In genomic region chr2:161796192-161796591, GRCh38 we compare ENCODE assay signal across 15 cellular contexts.
DNase-seq lines count a peak whose midpoint lies in the region; ATAC-seq and TF ChIP-seq lines count a peak whose summit lies in the region.
"Had no signal": no experiment of that assay in that cellular context is flagged by ENCODE, and none has a peak within 500 bp of the region (broad histone marks: within the 10 kb centered on the region; RNA-seq: fewer than 3 reads in every experiment).

No MANE protein-coding gene starts in this region.

- H3K27me3 Mint-ChIP-seq in stimulated activated naive B cell treated with anti-CD40 and anti-IgM and Interleukin-4, amounts not matched to agents 10 μg/mL and 1 μg/mL and 100 μg/mL, for 72 hours: no peaks in the 10 kb centered on the region
- H3K27me3 Mint-ChIP-seq: stimulated activated naive CD8-positive, alpha-beta T cell treated with anti-CD3 and anti-CD28 coated beads, Interleukin-15, Interleukin-2, amounts not matched to agents 100 ng/mL and 50 ng/mL, for 24 hours had no signal

- H3K4me3 ChIP-seq in fibroblast of mammary gland (ENCODE audit: control insufficient read depth, low read depth, low read length): no peak overlapping the region

- TF ChIP-seq CTCF in fibroblast of mammary gland (conservative IDR thresholded peaks at IDR 0.05; ENCODE audit: control insufficient read depth, insufficient read depth, low read depth, low read length): no peak

- DNase-seq in NCI-H748 (lab: John Stamatoyannopoulos, UW; ENCODE audit: unreplicated experiment) (peak; percentile 13), NCI-H748 treated with DMSO at 0.1 percent for 48 hours (lab: John Stamatoyannopoulos, UW) (no peak), NCI-H510A treated with DMSO at 0.1 percent for 48 hours (lab: John Stamatoyannopoulos, UW) (peak; percentile 59), fibroblast of mammary gland (ENCODE audit: low read depth) (peak; percentile 63), NOMO-1 treated with DMSO at 0.1 percent for 48 hours (lab: John Stamatoyannopoulos, UW; ENCODE audit: unreplicated experiment) (no peak)
- DNase-seq in stimulated activated naive B cell treated with anti-CD40 and anti-IgM and Interleukin-4, amounts not matched to agents 10 μg/mL and 1 μg/mL and 100 μg/mL, for 72 hours: no peak
- no peak for DNase-seq in activated effector memory CD4-positive, alpha-beta T cell treated with Interleukin-2 at 50 U/mL for 16 hours
- DNase-seq: activated T-cell treated with anti-CD3 and anti-CD28 coated beads, Interleukin-2, amount 50 U/mL, for 1 hour; brain microvascular endothelial cell; kidney; NCI-H1436 treated with DMSO at 0.1 percent for 48 hours; stimulated activated CD4-positive, alpha-beta T cell treated with anti-CD3 and anti-CD28 coated beads, Interleukin-2, amount 100 ng/mL, for 24 hours had no signal

- no peak for ATAC-seq in stimulated activated naive B cell treated with anti-CD40 and anti-IgM and Interleukin-4, amounts not matched to agents 10 μg/mL and 1 μg/mL and 100 μg/mL, for 72 hours (replicated peaks)
- no peak for ATAC-seq in GM21723 (IDR thresholded peaks at IDR 0.05; ENCODE audit: unreplicated experiment)
- ATAC-seq: esophagus mucosa had no signal

- peak overlapping the region; percentile 10 for H3K27ac Mint-ChIP-seq in stimulated activated naive B cell treated with anti-CD40 and anti-IgM and Interleukin-4, amounts not matched to agents 10 μg/mL and 1 μg/mL and 100 μg/mL, for 72 hours
- H3K27ac Mint-ChIP-seq: stimulated activated naive CD8-positive, alpha-beta T cell treated with anti-CD3 and anti-CD28 coated beads, Interleukin-15, Interleukin-2, amounts not matched to agents 100 ng/mL and 50 ng/mL, for 24 hours had no signal

- H3K4me1 Mint-ChIP-seq in stimulated activated naive B cell treated with anti-CD40 and anti-IgM and Interleukin-4, amounts not matched to agents 10 μg/mL and 1 μg/mL and 100 μg/mL, for 72 hours: no peaks in the 10 kb centered on the region

- peaks cover 0 to 4% of the 10 kb centered on the region in 2 donors for H3K9me3 Mint-ChIP-seq in stimulated activated naive B cell treated with anti-CD40 and anti-IgM and Interleukin-4, amounts not matched to agents 10 μg/mL and 1 μg/mL and 100 μg/mL, for 72 hours
- H3K9me3 Mint-ChIP-seq: stimulated activated naive CD8-positive, alpha-beta T cell treated with anti-CD3 and anti-CD28 coated beads, Interleukin-15, Interleukin-2, amounts not matched to agents 100 ng/mL and 50 ng/mL, for 24 hours had no signal

- H3K36me3 Mint-ChIP-seq in stimulated activated naive B cell treated with anti-CD40 and anti-IgM and Interleukin-4, amounts not matched to agents 10 μg/mL and 1 μg/mL and 100 μg/mL, for 72 hours: no peaks in the 10 kb centered on the region

- H3K4me3 Mint-ChIP-seq in stimulated activated naive B cell treated with anti-CD40 and anti-IgM and Interleukin-4, amounts not matched to agents 10 μg/mL and 1 μg/mL and 100 μg/mL, for 72 hours: no peak overlapping the region
- H3K4me3 Mint-ChIP-seq: stimulated activated naive CD8-positive, alpha-beta T cell treated with anti-CD3 and anti-CD28 coated beads, Interleukin-15, Interleukin-2, amounts not matched to agents 100 ng/mL and 50 ng/mL, for 24 hours had no signal

Comparison
In these comparisons a context has a peak if more than half of its experiments do, and no peak if none do; other contexts are left out.
1. DNase-seq: peak in NCI-H748 (single experiment), NCI-H510A treated with DMSO at 0.1 percent for 48 hours (single experiment) and fibroblast of mammary gland (single experiment); none in NCI-H748 treated with DMSO at 0.1 percent for 48 hours (single experiment), stimulated activated naive B cell treated with anti-CD40 and anti-IgM and Interleukin-4, amounts not matched to agents 10 μg/mL and 1 μg/mL and 100 μg/mL, for 72 hours (single experiment), NOMO-1 treated with DMSO at 0.1 percent for 48 hours (single experiment) and activated effector memory CD4-positive, alpha-beta T cell treated with Interleukin-2 at 50 U/mL for 16 hours (single experiment).